Comparison of ENCODE assay signal across 8 cellular contexts in the genomic region with DNA sequence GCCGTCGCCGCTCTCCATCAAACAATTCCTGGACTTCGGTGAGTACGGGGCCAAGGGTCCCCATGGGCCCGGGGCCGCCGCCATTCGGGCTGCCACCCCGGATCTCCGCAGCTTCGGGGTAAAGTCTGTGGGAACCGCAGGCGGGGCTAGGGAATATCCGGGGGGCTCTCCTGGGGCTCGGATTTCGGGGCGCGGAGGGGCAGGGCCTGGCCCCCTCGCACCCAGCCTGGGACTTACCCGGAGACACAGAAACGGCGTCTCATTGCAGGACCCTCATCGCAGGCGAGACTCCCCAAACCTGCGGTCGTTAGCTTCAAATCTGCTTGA. TPM values are rescaled to one million over a fixed set of nuclear protein-coding genes. Genes with fewer than 3 reads are reported as not detected.
DNase-seq lines count a peak whose midpoint lies in the region; ATAC-seq and TF ChIP-seq lines count a peak whose summit lies in the region.

No MANE protein-coding gene starts in this region.

- H3K27me3 ChIP-seq in ACC112 (ENCODE audit: insufficient read depth, low read length) = no peaks in the 10 kb centered on the region
- no peaks in the 10 kb centered on the region for H3K27me3 ChIP-seq in OCI-LY3 (ENCODE audit: low read depth, low read length)
- peaks cover 0 to 23% (median 0%) of the 10 kb centered on the region in 45 donors for H3K27me3 ChIP-seq in dorsolateral prefrontal cortex

- H3K9me3 ChIP-seq in OCI-LY3 (ENCODE audit: insufficient read depth, low read length) = no peaks in the 10 kb centered on the region

- H3K4me1 ChIP-seq in ACC112 (ENCODE audit: control insufficient read depth, insufficient read depth, low read length, unreplicated experiment) (peaks cover 17% of the 10 kb centered on the region), OCI-LY3 (ENCODE audit: low read length) (peaks cover 30% of the 10 kb centered on the region)

- H3K4me2 ChIP-seq in OCI-LY3 (ENCODE audit: low read length) = peak overlapping the region; percentile 65

- no peak for DNase-seq in dorsolateral prefrontal cortex
- DNase-seq in neural crest cell (ENCODE audit: low read depth, low spot score) = no peak
- DNase-seq in epidermal melanocyte (ENCODE audit: insufficient read length, low spot score) = no peak
- no peak for DNase-seq in COR-L47 (lab: John Stamatoyannopoulos, UW)
- DNase-seq in NCI-H1694 treated with DMSO at 0.1 percent for 48 hours (lab: John Stamatoyannopoulos, UW) = no peak

- intact Hi-C loops in dorsolateral prefrontal cortex (cut with DNase I) = no loop called here

- no peak overlapping the region for H3K27ac ChIP-seq in ACC112 (ENCODE audit: low read depth, low read length)
- H3K27ac ChIP-seq in OCI-LY3 (ENCODE audit: low read length) = peak overlapping the region; percentile 29; the same call in 1 of the 2 replicates
- peak overlapping the region in 49 of 59 donors; percentile 23 to 90 (median 69) for H3K27ac ChIP-seq in dorsolateral prefrontal cortex

- H3K4me3 Mint-ChIP-seq in neural crest cell = peak overlapping the region; percentile 84

- H3K9ac ChIP-seq in OCI-LY3 (ENCODE audit: low read length) = peak overlapping the region; percentile 87

- TF ChIP-seq CTCF in OCI-LY3 (IDR thresholded peaks at IDR 0.05; ENCODE audit: low read depth, low read length) = no peak
- no peak for TF ChIP-seq CTCF in dorsolateral prefrontal cortex (IDR thresholded peaks at IDR 0.05 in 54 of 56, conservative IDR thresholded peaks at IDR 0.05 in 2 of 56; ENCODE audit: low read depth in 1 of 56, partially characterized antibody in 56 of 56)
- TF ChIP-seq CTCF in neural crest cell (conservative IDR thresholded peaks at IDR 0.05) = no peak

- peak overlapping the region; percentile 57 for H3K27ac Mint-ChIP-seq in neural crest cell (ENCODE audit: unreplicated experiment)

- peak; percentile 9 for ATAC-seq in GM21619 (IDR thresholded peaks at IDR 0.05; ENCODE audit: unreplicated experiment)

- H3K4me3 ChIP-seq in ACC112 (ENCODE audit: low read depth, low read length) = peak overlapping the region; percentile 99
- peak overlapping the region; percentile 98 for H3K4me3 ChIP-seq in OCI-LY3 (ENCODE audit: low read length)
- peak overlapping the region; percentile 38 to 82 (median 72) for H3K4me3 ChIP-seq in dorsolateral prefrontal cortex

- H3K9me3 Mint-ChIP-seq in neural crest cell = no peaks in the 10 kb centered on the region

- peaks cover 4% of the 10 kb centered on the region for H3K27me3 Mint-ChIP-seq in neural crest cell (ENCODE audit: low read depth)

- peaks cover 14% of the 10 kb centered on the region for H3K79me2 ChIP-seq in ACC112 (ENCODE audit: control insufficient read depth, insufficient read depth, low read length, unreplicated experiment)
- peaks cover 10% of the 10 kb centered on the region for H3K79me2 ChIP-seq in OCI-LY3 (ENCODE audit: low read length)

- peak overlapping the region; percentile 85 for H2AFZ ChIP-seq in ACC112 (ENCODE audit: low read length, unreplicated experiment)
- peak overlapping the region; percentile 96 for H2AFZ ChIP-seq in OCI-LY3 (ENCODE audit: low read depth, low read length)

- 0 out of 2 replicates have a peak, but pooled peaks cover 5% of the 10 kb centered on the region for H4K20me1 ChIP-seq in OCI-LY3 (ENCODE audit: insufficient read depth, low read length)

- H3K36me3 ChIP-seq in ACC112 (ENCODE audit: insufficient read depth, low read length) = no peaks in the 10 kb centered on the region
- H3K36me3 ChIP-seq in OCI-LY3 (replicated peaks; ENCODE audit: low read depth, low read length) = peaks cover 3% of the 10 kb centered on the region

- H3K4me1 Mint-ChIP-seq in neural crest cell = peaks cover 19% of the 10 kb centered on the region

- no peaks in the 10 kb centered on the region for H3K36me3 Mint-ChIP-seq in neural crest cell (ENCODE audit: low read depth)

RNA-seq across cellular contexts. Expression of a gene that starts 0.4 kb away (rescaled TPM):
- total RNA-seq in dorsolateral prefrontal cortex (10 to 100 TPM; 17.9 to 81.3 (median 52.4) TPM), neural crest cell (21.1 and 22.0 TPM in 2 replicates)
